8 cellular contexts compared by ENCODE assay signal in the genomic region with DNA sequence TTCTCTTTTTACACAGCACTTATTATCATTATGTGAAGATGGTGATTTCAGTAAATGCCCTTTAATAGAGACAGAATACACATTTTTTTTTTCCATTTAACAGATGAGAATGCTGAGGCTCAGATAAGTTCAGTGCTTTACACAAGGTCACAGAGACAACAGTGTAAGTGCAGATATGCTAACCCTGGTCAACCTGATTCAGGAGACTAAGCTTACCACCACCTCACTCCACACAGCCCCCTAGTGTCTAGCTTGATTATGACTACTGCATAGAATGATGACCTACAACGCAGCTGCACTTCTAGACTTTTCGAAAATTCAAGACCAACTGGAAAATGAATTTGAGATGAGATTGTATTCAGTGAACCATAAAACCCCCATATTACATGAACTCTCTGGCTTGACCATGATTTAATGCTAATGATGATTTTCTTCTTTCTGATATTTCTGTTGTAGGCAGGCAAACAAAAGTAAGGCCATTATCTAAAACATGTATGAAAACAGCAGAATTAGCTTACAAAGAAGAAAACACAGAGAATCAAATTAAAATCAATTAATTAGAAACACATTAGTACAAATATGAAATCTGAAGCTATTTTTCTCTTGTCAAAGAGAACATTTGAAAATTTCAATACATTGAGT.
DNase-seq lines count a peak whose midpoint lies in the region; ATAC-seq and TF ChIP-seq lines count a peak whose summit lies in the region.

No MANE protein-coding gene starts in this region.

- no peak for ATAC-seq in HG03196 (IDR thresholded peaks at IDR 0.05; ENCODE audit: unreplicated experiment)
- ATAC-seq in GM18858 (IDR thresholded peaks at IDR 0.05; ENCODE audit: unreplicated experiment), result no peak

- no peak for TF ChIP-seq POLR2A in spleen (IDR thresholded peaks at IDR 0.05)

- H3K27ac ChIP-seq in spleen, result no peak overlapping the region

- DNase-seq in NOMO-1 (lab: John Stamatoyannopoulos, UW; ENCODE audit: unreplicated experiment in 2 of 2) (peak; percentile 17 to 34), NOMO-1 treated with dmso at 0.1 percent for 144 hours (lab: John Stamatoyannopoulos, UW; ENCODE audit: unreplicated experiment) (no peak), HuH-7 (ENCODE audit: low spot score) (peak; percentile 44), choroid plexus epithelial cell (ENCODE audit: low read depth) (peak; percentile 34), spleen (no peak), activated gamma-delta T cell treated with Interleukin-2 at 50 U/mL for 16 hours (no peak)

- no peaks in the 10 kb centered on the region for H3K36me3 ChIP-seq in spleen

- 77 to 98% (median 84%) methylated on average over 2 of the region's 2 CpGs for WGBS in spleen, 5 donors

- no peaks in the 10 kb centered on the region for H3K9me3 ChIP-seq in spleen

- no peaks in the 10 kb centered on the region for H3K4me1 ChIP-seq in spleen

- TF ChIP-seq CTCF in choroid plexus epithelial cell (conservative IDR thresholded peaks at IDR 0.05; ENCODE audit: low read depth, low read length) (peak; percentile 65), spleen (IDR thresholded peaks at IDR 0.05 in 8 of 11, conservative IDR thresholded peaks at IDR 0.05 in 3 of 11) (peak in 6 of 11 experiments; percentile 26 to 44 (median 34))

- intact Hi-C loops in spleen (cut with DNase I; ENCODE audit: low total_unique reads), result no loop called here

- no peak overlapping the region for H3K4me3 ChIP-seq in choroid plexus epithelial cell (ENCODE audit: low read depth, low read length)
- H3K4me3 ChIP-seq in spleen, result no peak overlapping the region

- H3K27me3 ChIP-seq in spleen (replicated peaks in 1 of 7), result no peaks in the 10 kb centered on the region

Comparison
In these comparisons a context has a peak if more than half of its experiments do, and no peak if none do; other contexts are left out.
1. DNase-seq: peak in NOMO-1 (2 of 2), HuH-7 (single experiment) and choroid plexus epithelial cell (single experiment); none in NOMO-1 treated with dmso at 0.1 percent for 144 hours (single experiment), spleen (single experiment) and activated gamma-delta T cell treated with Interleukin-2 at 50 U/mL for 16 hours (single experiment).